2 cellular contexts compared by ENCODE assay signal in genomic region chr12:52243264-52243773, GRCh38.
TF ChIP-seq lines count a peak whose summit lies in the region.

No MANE protein-coding gene starts in this region.

TF ChIP-seq in PFSK-1, 5 proteins besides CTCF, POLR2A, EP300 and RAD21:
- TF ChIP-seq, protein P1, sequence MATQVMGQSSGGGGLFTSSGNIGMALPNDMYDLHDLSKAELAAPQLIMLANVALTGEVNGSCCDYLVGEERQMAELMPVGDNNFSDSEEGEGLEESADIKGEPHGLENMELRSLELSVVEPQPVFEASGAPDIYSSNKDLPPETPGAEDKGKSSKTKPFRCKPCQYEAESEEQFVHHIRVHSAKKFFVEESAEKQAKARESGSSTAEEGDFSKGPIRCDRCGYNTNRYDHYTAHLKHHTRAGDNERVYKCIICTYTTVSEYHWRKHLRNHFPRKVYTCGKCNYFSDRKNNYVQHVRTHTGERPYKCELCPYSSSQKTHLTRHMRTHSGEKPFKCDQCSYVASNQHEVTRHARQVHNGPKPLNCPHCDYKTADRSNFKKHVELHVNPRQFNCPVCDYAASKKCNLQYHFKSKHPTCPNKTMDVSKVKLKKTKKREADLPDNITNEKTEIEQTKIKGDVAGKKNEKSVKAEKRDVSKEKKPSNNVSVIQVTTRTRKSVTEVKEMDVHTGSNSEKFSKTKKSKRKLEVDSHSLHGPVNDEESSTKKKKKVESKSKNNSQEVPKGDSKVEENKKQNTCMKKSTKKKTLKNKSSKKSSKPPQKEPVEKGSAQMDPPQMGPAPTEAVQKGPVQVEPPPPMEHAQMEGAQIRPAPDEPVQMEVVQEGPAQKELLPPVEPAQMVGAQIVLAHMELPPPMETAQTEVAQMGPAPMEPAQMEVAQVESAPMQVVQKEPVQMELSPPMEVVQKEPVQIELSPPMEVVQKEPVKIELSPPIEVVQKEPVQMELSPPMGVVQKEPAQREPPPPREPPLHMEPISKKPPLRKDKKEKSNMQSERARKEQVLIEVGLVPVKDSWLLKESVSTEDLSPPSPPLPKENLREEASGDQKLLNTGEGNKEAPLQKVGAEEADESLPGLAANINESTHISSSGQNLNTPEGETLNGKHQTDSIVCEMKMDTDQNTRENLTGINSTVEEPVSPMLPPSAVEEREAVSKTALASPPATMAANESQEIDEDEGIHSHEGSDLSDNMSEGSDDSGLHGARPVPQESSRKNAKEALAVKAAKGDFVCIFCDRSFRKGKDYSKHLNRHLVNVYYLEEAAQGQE (IDR thresholded peaks at IDR 0.05; ENCODE audit: insufficient read depth in 1 of 2, low read depth in 2 of 2, low read length in 2 of 2) = peak; percentile 73 to 89
- TF ChIP-seq POLR2AphosphoS5 (IDR thresholded peaks at IDR 0.05; ENCODE audit: low read depth, low read length) = no peak

TF ChIP-seq in H1, 55 proteins besides CTCF, POLR2A, EP300 and RAD21:
- TF ChIP-seq RBBP5 (IDR thresholded peaks at IDR 0.05; ENCODE audit: borderline replicate concordance, low read depth, low read length) = no peak
- TF ChIP-seq RNF2 (IDR thresholded peaks at IDR 0.05; ENCODE audit: borderline replicate concordance, low read depth, low read length, missing control alignments, poor library complexity, severe bottlenecking) = no peak
- TF ChIP-seq BRCA1 (IDR thresholded peaks at IDR 0.05; ENCODE audit: low read depth, low read length) = no peak
- TF ChIP-seq JUN (IDR thresholded peaks at IDR 0.05; ENCODE audit: low read depth, low read length) = no peak
- TF ChIP-seq SRF (IDR thresholded peaks at IDR 0.05; ENCODE audit: low read depth, low read length) = no peak
- TF ChIP-seq SP4 (IDR thresholded peaks at IDR 0.05; ENCODE audit: low read length) = no peak
- no peak for TF ChIP-seq JUND (IDR thresholded peaks at IDR 0.05; ENCODE audit: low read length)
- TF ChIP-seq NRF1 (IDR thresholded peaks at IDR 0.05; ENCODE audit: low read depth, low read length) = no peak
- TF ChIP-seq EZH2 (IDR thresholded peaks at IDR 0.05; ENCODE audit: low read depth, low read length, severe bottlenecking) = no peak
- no peak for TF ChIP-seq CBX5 (IDR thresholded peaks at IDR 0.05; ENCODE audit: low read depth, low read length)
- TF ChIP-seq CTBP2 (IDR thresholded peaks at IDR 0.05; ENCODE audit: borderline replicate concordance, insufficient read depth, insufficient read length, low read length) = no peak
- TF ChIP-seq PHF8 (conservative IDR thresholded peaks at IDR 0.05; ENCODE audit: low read depth, low read length) = no peak
- TF ChIP-seq FOSL1 (IDR thresholded peaks at IDR 0.05; ENCODE audit: insufficient read depth, low read depth, low read length) = no peak
- TF ChIP-seq BACH1 (IDR thresholded peaks at IDR 0.05; ENCODE audit: low read length) = no peak
- TF ChIP-seq, protein P2, sequence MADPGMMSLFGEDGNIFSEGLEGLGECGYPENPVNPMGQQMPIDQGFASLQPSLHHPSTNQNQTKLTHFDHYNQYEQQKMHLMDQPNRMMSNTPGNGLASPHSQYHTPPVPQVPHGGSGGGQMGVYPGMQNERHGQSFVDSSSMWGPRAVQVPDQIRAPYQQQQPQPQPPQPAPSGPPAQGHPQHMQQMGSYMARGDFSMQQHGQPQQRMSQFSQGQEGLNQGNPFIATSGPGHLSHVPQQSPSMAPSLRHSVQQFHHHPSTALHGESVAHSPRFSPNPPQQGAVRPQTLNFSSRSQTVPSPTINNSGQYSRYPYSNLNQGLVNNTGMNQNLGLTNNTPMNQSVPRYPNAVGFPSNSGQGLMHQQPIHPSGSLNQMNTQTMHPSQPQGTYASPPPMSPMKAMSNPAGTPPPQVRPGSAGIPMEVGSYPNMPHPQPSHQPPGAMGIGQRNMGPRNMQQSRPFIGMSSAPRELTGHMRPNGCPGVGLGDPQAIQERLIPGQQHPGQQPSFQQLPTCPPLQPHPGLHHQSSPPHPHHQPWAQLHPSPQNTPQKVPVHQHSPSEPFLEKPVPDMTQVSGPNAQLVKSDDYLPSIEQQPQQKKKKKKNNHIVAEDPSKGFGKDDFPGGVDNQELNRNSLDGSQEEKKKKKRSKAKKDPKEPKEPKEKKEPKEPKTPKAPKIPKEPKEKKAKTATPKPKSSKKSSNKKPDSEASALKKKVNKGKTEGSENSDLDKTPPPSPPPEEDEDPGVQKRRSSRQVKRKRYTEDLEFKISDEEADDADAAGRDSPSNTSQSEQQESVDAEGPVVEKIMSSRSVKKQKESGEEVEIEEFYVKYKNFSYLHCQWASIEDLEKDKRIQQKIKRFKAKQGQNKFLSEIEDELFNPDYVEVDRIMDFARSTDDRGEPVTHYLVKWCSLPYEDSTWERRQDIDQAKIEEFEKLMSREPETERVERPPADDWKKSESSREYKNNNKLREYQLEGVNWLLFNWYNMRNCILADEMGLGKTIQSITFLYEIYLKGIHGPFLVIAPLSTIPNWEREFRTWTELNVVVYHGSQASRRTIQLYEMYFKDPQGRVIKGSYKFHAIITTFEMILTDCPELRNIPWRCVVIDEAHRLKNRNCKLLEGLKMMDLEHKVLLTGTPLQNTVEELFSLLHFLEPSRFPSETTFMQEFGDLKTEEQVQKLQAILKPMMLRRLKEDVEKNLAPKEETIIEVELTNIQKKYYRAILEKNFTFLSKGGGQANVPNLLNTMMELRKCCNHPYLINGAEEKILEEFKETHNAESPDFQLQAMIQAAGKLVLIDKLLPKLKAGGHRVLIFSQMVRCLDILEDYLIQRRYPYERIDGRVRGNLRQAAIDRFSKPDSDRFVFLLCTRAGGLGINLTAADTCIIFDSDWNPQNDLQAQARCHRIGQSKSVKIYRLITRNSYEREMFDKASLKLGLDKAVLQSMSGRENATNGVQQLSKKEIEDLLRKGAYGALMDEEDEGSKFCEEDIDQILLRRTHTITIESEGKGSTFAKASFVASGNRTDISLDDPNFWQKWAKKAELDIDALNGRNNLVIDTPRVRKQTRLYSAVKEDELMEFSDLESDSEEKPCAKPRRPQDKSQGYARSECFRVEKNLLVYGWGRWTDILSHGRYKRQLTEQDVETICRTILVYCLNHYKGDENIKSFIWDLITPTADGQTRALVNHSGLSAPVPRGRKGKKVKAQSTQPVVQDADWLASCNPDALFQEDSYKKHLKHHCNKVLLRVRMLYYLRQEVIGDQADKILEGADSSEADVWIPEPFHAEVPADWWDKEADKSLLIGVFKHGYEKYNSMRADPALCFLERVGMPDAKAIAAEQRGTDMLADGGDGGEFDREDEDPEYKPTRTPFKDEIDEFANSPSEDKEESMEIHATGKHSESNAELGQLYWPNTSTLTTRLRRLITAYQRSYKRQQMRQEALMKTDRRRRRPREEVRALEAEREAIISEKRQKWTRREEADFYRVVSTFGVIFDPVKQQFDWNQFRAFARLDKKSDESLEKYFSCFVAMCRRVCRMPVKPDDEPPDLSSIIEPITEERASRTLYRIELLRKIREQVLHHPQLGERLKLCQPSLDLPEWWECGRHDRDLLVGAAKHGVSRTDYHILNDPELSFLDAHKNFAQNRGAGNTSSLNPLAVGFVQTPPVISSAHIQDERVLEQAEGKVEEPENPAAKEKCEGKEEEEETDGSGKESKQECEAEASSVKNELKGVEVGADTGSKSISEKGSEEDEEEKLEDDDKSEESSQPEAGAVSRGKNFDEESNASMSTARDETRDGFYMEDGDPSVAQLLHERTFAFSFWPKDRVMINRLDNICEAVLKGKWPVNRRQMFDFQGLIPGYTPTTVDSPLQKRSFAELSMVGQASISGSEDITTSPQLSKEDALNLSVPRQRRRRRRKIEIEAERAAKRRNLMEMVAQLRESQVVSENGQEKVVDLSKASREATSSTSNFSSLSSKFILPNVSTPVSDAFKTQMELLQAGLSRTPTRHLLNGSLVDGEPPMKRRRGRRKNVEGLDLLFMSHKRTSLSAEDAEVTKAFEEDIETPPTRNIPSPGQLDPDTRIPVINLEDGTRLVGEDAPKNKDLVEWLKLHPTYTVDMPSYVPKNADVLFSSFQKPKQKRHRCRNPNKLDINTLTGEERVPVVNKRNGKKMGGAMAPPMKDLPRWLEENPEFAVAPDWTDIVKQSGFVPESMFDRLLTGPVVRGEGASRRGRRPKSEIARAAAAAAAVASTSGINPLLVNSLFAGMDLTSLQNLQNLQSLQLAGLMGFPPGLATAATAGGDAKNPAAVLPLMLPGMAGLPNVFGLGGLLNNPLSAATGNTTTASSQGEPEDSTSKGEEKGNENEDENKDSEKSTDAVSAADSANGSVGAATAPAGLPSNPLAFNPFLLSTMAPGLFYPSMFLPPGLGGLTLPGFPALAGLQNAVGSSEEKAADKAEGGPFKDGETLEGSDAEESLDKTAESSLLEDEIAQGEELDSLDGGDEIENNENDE (IDR thresholded peaks at IDR 0.05; ENCODE audit: insufficient replicate concordance, low read length) = no peak
- TF ChIP-seq EGR1 (IDR thresholded peaks at IDR 0.05; ENCODE audit: borderline replicate concordance, low read depth, low read length) = no peak
- no peak for TF ChIP-seq TAF1 (IDR thresholded peaks at IDR 0.05; ENCODE audit: low read depth, low read length)
- TF ChIP-seq GABPA (IDR thresholded peaks at IDR 0.05; ENCODE audit: borderline replicate concordance, insufficient read depth, low read length) = no peak
- no peak for TF ChIP-seq BCL11A (IDR thresholded peaks at IDR 0.05; ENCODE audit: low read depth in 2 of 2, low read length in 2 of 2)
TF ChIP-seq in H1: peak in this region for 0.
